ENCODE assay signal across 32 cellular contexts in the genomic region with DNA sequence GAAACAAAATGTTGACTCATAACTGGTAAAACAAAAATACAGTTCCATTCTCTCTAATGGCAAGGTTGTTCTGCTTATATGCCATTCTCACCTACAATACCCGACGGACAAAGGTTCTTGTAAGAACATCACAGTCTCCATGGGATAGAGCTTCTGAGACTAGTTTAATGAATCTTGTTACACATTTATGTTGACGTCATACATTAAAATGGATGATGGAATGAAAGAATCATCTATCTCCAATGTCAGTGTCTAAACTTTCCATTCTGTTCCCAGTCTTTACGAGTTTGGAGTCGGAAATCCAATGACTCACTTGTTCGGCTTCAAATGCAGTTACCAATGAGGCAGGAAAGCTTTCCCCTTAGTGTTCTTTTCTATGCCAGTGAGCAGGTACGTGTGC. TPM values are rescaled to one million over a fixed set of nuclear protein-coding genes. Genes with fewer than 3 reads are reported as not detected.
"Had no signal": no experiment of that assay in that cellular context is flagged by ENCODE, and none has a peak within 500 bp of the region (broad histone marks: within the 10 kb centered on the region; RNA-seq: fewer than 3 reads in every experiment).

No MANE protein-coding gene starts in this region.

- H3K27me3 Mint-ChIP-seq: stimulated activated memory B cell treated with anti-CD40 and anti-IgM and Interleukin-4, amounts not matched to agents 10 μg/mL and 1 μg/mL and 100 μg/mL, for 72 hours; stimulated activated naive B cell treated with anti-CD40 and anti-IgM and Interleukin-4, amounts not matched to agents 10 μg/mL and 1 μg/mL and 100 μg/mL, for 72 hours; stimulated activated naive CD8-positive, alpha-beta T cell treated with anti-CD3 and anti-CD28 coated beads, Interleukin-15, amount 100 ng/mL, for 72 hours; stimulated activated naive CD8-positive, alpha-beta T cell treated with anti-CD3 and anti-CD28 coated beads, Interleukin-15, Interleukin-2, amounts not matched to agents 100 ng/mL and 50 ng/mL, for 24 hours; type B pancreatic cell had no signal

- H3K27ac ChIP-seq: suprapubic skin, thoracic aorta, tibial artery, tibial nerve, transverse colon, vagina had no signal

- H3K27me3 ChIP-seq: stomach, suprapubic skin, testis, thyroid gland, tibial artery, tibial nerve, transverse colon, upper lobe of right lung, uterus, vagina had no signal

- H3K4me1 ChIP-seq: stomach, suprapubic skin, thyroid gland, tibial artery, tibial nerve, transverse colon, upper lobe of right lung, uterus, vagina had no signal

- H3K9me3 ChIP-seq: testis, thoracic aorta, thyroid gland, vagina had no signal

- H3K27ac Mint-ChIP-seq: stimulated activated memory B cell treated with anti-CD40 and anti-IgM and Interleukin-4, amounts not matched to agents 10 μg/mL and 1 μg/mL and 100 μg/mL, for 72 hours; stimulated activated naive B cell treated with anti-CD40 and anti-IgM and Interleukin-4, amounts not matched to agents 10 μg/mL and 1 μg/mL and 100 μg/mL, for 72 hours; stimulated activated naive CD8-positive, alpha-beta T cell treated with anti-CD3 and anti-CD28 coated beads, Interleukin-15, Interleukin-2, amounts not matched to agents 100 ng/mL and 50 ng/mL, for 24 hours; type B pancreatic cell had no signal

- H3K36me3 ChIP-seq: uterus had no signal

- ATAC-seq: stimulated activated effector memory CD8-positive, alpha-beta T cell treated with anti-CD3 and anti-CD28 coated beads, Interleukin-12 subunit alpha, Interleukin-12 subunit beta, amount 100 ng/mL, for 72 hours; stimulated activated memory B cell treated with anti-CD40 and anti-IgM and Interleukin-4, amounts not matched to agents 10 μg/mL and 1 μg/mL and 100 μg/mL, for 72 hours; stimulated activated naive B cell treated with anti-CD40 and anti-IgM and Interleukin-4, amounts not matched to agents 10 μg/mL and 1 μg/mL and 100 μg/mL, for 72 hours; stimulated activated naive CD8-positive, alpha-beta T cell treated with anti-CD3 and anti-CD28 coated beads, Interleukin-15, amount 100 ng/mL, for 72 hours; stimulated activated naive CD8-positive, alpha-beta T cell treated with anti-CD3 and anti-CD28 coated beads, Interleukin-15, Interleukin-2, amounts not matched to agents 100 U/mL and 50 U/mL, for 24 hours; upper lobe of right lung had no signal

- FAIRE-seq: urothelium cell line had no signal

- H3K4me3 Mint-ChIP-seq: stimulated activated effector memory CD8-positive, alpha-beta T cell treated with anti-CD3 and anti-CD28 coated beads, Interleukin-12 subunit alpha, Interleukin-12 subunit beta, amount 100 ng/mL, for 72 hours; stimulated activated memory B cell treated with anti-CD40 and anti-IgM and Interleukin-4, amounts not matched to agents 10 μg/mL and 1 μg/mL and 100 μg/mL, for 72 hours; stimulated activated naive B cell treated with anti-CD40 and anti-IgM and Interleukin-4, amounts not matched to agents 10 μg/mL and 1 μg/mL and 100 μg/mL, for 72 hours; stimulated activated naive CD8-positive, alpha-beta T cell treated with anti-CD3 and anti-CD28 coated beads, Interleukin-15, amount 100 ng/mL, for 72 hours; stimulated activated naive CD8-positive, alpha-beta T cell treated with anti-CD3 and anti-CD28 coated beads, Interleukin-15, Interleukin-2, amounts not matched to agents 100 ng/mL and 50 ng/mL, for 24 hours; type B pancreatic cell had no signal

- H3K4me3 ChIP-seq: stomach, suprapubic skin, testis, thoracic aorta, thyroid gland, tibial artery, tibial nerve, transverse colon, upper lobe of right lung, uterus, vagina had no signal

- DNase-seq: stimulated activated CD4-positive, alpha-beta T cell treated with anti-CD3 and anti-CD28 coated beads, Interleukin-2, amount 100 ng/mL, for 48 hours; stimulated activated CD4-positive, alpha-beta T cell treated with anti-CD3 and anti-CD28 coated beads, Interleukin-4, amount 100 ng/mL, for 1 hour; stimulated activated CD4-positive, alpha-beta T cell treated with anti-CD3 and anti-CD28 coated beads, Interleukin-4, amount 100 ng/mL, for 24 hours; stimulated activated CD4-positive, alpha-beta T cell treated with anti-CD3 and anti-CD28 coated beads, Interleukin-4, amount 100 ng/mL, for 4 hours; stimulated activated CD8-positive, alpha-beta memory T cell treated with anti-CD3 and anti-CD28 coated beads, Interleukin-4, amount 100 ng/mL, for 48 hours; stimulated activated naive B cell treated with anti-CD40 and anti-IgM and Interleukin-4, amounts not matched to agents 10 μg/mL and 1 μg/mL and 100 μg/mL, for 72 hours; stimulated activated naive CD4-positive, alpha-beta T cell; stimulated activated naive CD4-positive, alpha-beta T cell treated with Interleukin-2 at 50 U/mL for 16 hours; stimulated activated naive CD8-positive, alpha-beta T cell treated with anti-CD3 and anti-CD28 coated beads, Interleukin-15, amount 100 ng/mL, for 72 hours; stimulated activated naive CD8-positive, alpha-beta T cell treated with anti-CD3 and anti-CD28 coated beads, Interleukin-15, Interleukin-2, amounts not matched to agents 100 U/mL and 50 U/mL, for 24 hours; stomach; substantia nigra; testis; thyroid gland; tibial artery; transverse colon; trophoblast cell; upper lobe of right lung; uterus had no signal

RNA-seq across cellular contexts. Expression of a gene that starts 41.0 kb away (rescaled TPM):
- total RNA-seq: stomach, subcutaneous adipose tissue, suprapubic skin, temporal lobe, testis, thoracic aorta, tibial nerve, transverse colon, upper lobe of right lung, ureter, urinary bladder, uterus, vagina had no signal
- polyA plus RNA-seq: stomach, urinary bladder had no signal
